In genomic region chr2:45458909-45459563, GRCh38 we compare ENCODE assay signal across 9 cellular contexts.
DNase-seq lines count a peak whose midpoint lies in the region; ATAC-seq, FAIRE-seq and TF ChIP-seq lines count a peak whose summit lies in the region.
"Had no signal": no experiment of that assay in that cellular context is flagged by ENCODE, and none has a peak within 500 bp of the region (broad histone marks: within the 10 kb centered on the region; RNA-seq: fewer than 3 reads in every experiment).

No MANE protein-coding gene starts in this region.

- DNase-seq in ELR (ENCODE audit: low read depth) (peak; percentile 68), OCI-LY7 (ENCODE audit: low spot score) (peak; percentile 36), endothelial cell of umbilical vein (ENCODE audit: low read depth, low spot score) (peak; percentile 68), non-pigmented ciliary epithelial cell (ENCODE audit: low read depth) (peak; percentile 19), T-helper 1 cell (no peak), globus pallidus (ENCODE audit: low spot score) (no peak)
- DNase-seq in activated naive CD8-positive, alpha-beta T cell treated with anti-CD3 and anti-CD28 coated beads, Interleukin-2, amount 50 U/mL, for 24 hours: no peak
- DNase-seq in activated naive CD4-positive, alpha-beta T cell treated with Interleukin-2 at 50 U/mL for 16 hours: no peak

- no peak for ATAC-seq in activated naive CD8-positive, alpha-beta T cell treated with anti-CD3 and anti-CD28 coated beads, Interleukin-2, amount 50 U/mL, for 24 hours

- H3K27me3 Mint-ChIP-seq in activated naive CD8-positive, alpha-beta T cell treated with anti-CD3 and anti-CD28 coated beads, Interleukin-2, amount 50 U/mL, for 24 hours: no peaks in the 10 kb centered on the region

- H3K9me3 Mint-ChIP-seq in activated naive CD8-positive, alpha-beta T cell treated with anti-CD3 and anti-CD28 coated beads, Interleukin-2, amount 50 U/mL, for 24 hours: no peaks in the 10 kb centered on the region

- H4K20me1 ChIP-seq in OCI-LY7 (ENCODE audit: insufficient read depth, low read length) (no peaks in the 10 kb centered on the region), endothelial cell of umbilical vein (replicated peaks; ENCODE audit: control insufficient read depth, extremely low read depth, insufficient read depth, low read length) (no peaks in the 10 kb centered on the region)

- H2AFZ ChIP-seq in OCI-LY7 (ENCODE audit: low read length) (peak overlapping the region; percentile 1; the same call in 1 of the 2 replicates), endothelial cell of umbilical vein (ENCODE audit: low read depth, low read length) (peak overlapping the region; percentile 57)

- H3K4me3 ChIP-seq in OCI-LY7 (ENCODE audit: low read depth, low read length, poor library complexity, severe bottlenecking): peak overlapping the region; percentile 44
- H3K4me3 ChIP-seq in endothelial cell of umbilical vein (replicated peaks in 1 of 3; ENCODE audit: insufficient read depth in 1 of 3, low read depth in 1 of 3, low read length in 3 of 3): no peak overlapping the region
- H3K4me3 ChIP-seq: SK-N-MC had no signal

- dilution Hi-C loops in endothelial cell of umbilical vein (cut with MboI; ENCODE audit: extremely low pct_ligation_motif_present, low sequenced_read_pairs): no loop called here

- no peak overlapping the region for H3K4me3 Mint-ChIP-seq in activated naive CD8-positive, alpha-beta T cell treated with anti-CD3 and anti-CD28 coated beads, Interleukin-2, amount 50 U/mL, for 24 hours

- POLR2A ChIA-PET in OCI-LY7 (lab: Charles Lee): interaction anchor here (0.5 to 5.9 kb wide), 8 partner anchors 17 to 1144 kb away, joined by 3 to 114 read pairs (median 4); no protein-coding TSS in a partner anchor
- POLR2A ChIA-PET in endothelial cell of umbilical vein (lab: Charles Lee): no interaction called here

- peaks cover 85% of the 10 kb centered on the region for H3K4me1 ChIP-seq in OCI-LY7 (ENCODE audit: insufficient read depth, low read length, poor library complexity, severe bottlenecking)
- peaks cover 6% of the 10 kb centered on the region for H3K4me1 ChIP-seq in endothelial cell of umbilical vein (ENCODE audit: control insufficient read depth, extremely low read depth, insufficient read depth, low read length)

- CTCF ChIA-PET in OCI-LY7 (lab: Charles Lee; ENCODE audit: unreplicated experiment) (interaction anchor here (2.0 kb wide), 1 partner anchor 17 kb away, joined by 4 read pairs; no protein-coding TSS in a partner anchor), endothelial cell of umbilical vein (lab: Charles Lee) (interaction anchor here (1.2 to 2.3 kb wide), 2 partner anchors 9 to 24 kb away, joined by 3 to 5 read pairs; no protein-coding TSS in a partner anchor)

- no peak for TF ChIP-seq CTCF in OCI-LY7 (conservative IDR thresholded peaks at IDR 0.05; ENCODE audit: low read length)
- TF ChIP-seq CTCF in endothelial cell of umbilical vein (IDR thresholded peaks at IDR 0.05; ENCODE audit: extremely low read depth in 1 of 2, insufficient read depth in 1 of 2, low read depth in 1 of 2, low read length in 2 of 2): no peak

- H3K79me2 ChIP-seq in OCI-LY7 (ENCODE audit: insufficient read depth, low read depth, low read length) (no peaks in the 10 kb centered on the region; the same call in 1 of the 2 replicates), endothelial cell of umbilical vein (ENCODE audit: control insufficient read depth, insufficient read depth, low read length) (no peaks in the 10 kb centered on the region)

- H3K36me3 Mint-ChIP-seq in activated naive CD8-positive, alpha-beta T cell treated with anti-CD3 and anti-CD28 coated beads, Interleukin-2, amount 50 U/mL, for 24 hours (ENCODE audit: low read depth): peaks cover 18% of the 10 kb centered on the region

- H3K27me3 ChIP-seq in endothelial cell of umbilical vein (ENCODE audit: control insufficient read depth in 2 of 2, insufficient read depth in 2 of 2, low read length in 2 of 2): no peaks in the 10 kb centered on the region

- H3K36me3 ChIP-seq in OCI-LY7 (ENCODE audit: insufficient read depth, low read length) (peaks cover 36% of the 10 kb centered on the region), endothelial cell of umbilical vein (ENCODE audit: control insufficient read depth in 2 of 2, extremely low read depth in 1 of 2, insufficient read depth in 2 of 2, low read length in 2 of 2) (no peaks in the 10 kb centered on the region)

- H3K9me2 ChIP-seq in OCI-LY7 (ENCODE audit: insufficient read depth, low read length): no peaks in the 10 kb centered on the region

- peak overlapping the region; percentile 99 for H3K27ac ChIP-seq in OCI-LY7 (ENCODE audit: low read depth, low read length, poor library complexity, severe bottlenecking)
- H3K27ac ChIP-seq in endothelial cell of umbilical vein (ENCODE audit: insufficient read depth, low read depth, low read length): peak overlapping the region; percentile 16
- H3K27ac ChIP-seq: SK-N-MC had no signal

- peak; percentile 68 for FAIRE-seq in endothelial cell of umbilical vein (lab: Jason Lieb, UNC)

- H3K9me3 ChIP-seq in OCI-LY7 (ENCODE audit: low read length) (peaks cover 6% of the 10 kb centered on the region; the same call in 1 of the 2 replicates), endothelial cell of umbilical vein (replicated peaks; ENCODE audit: control insufficient read depth, insufficient read depth, low read length) (no peaks in the 10 kb centered on the region)

- H3K9me1 ChIP-seq in endothelial cell of umbilical vein (replicated peaks; ENCODE audit: control insufficient read depth, extremely low read depth, insufficient read depth, low read length): no peaks in the 10 kb centered on the region

- no peak overlapping the region for H3K9ac ChIP-seq in endothelial cell of umbilical vein (replicated peaks; ENCODE audit: extremely low read depth, insufficient read depth, low read length)

- TF ChIP-seq POLR2A in endothelial cell of umbilical vein (IDR thresholded peaks at IDR 0.05; ENCODE audit: low read depth, low read length): no peak

- H3K4me2 ChIP-seq in OCI-LY7 (ENCODE audit: low read length): peak overlapping the region; percentile 73
- peak overlapping the region; percentile 37 for H3K4me2 ChIP-seq in endothelial cell of umbilical vein (ENCODE audit: insufficient read depth, low read length)

- H3K4me1 Mint-ChIP-seq in activated naive CD8-positive, alpha-beta T cell treated with anti-CD3 and anti-CD28 coated beads, Interleukin-2, amount 50 U/mL, for 24 hours: no peaks in the 10 kb centered on the region

- intact Hi-C loops in OCI-LY7 (cut with micrococcal nuclease; ENCODE audit: unreplicated experiment) (loop anchor here (5.0 to 10.0 kb wide), 3 partner anchors 266 to 1116 kb away; no protein-coding TSS in a partner anchor), endothelial cell of umbilical vein (cut with micrococcal nuclease) (no loop called here)

- H3K27ac Mint-ChIP-seq in activated naive CD8-positive, alpha-beta T cell treated with anti-CD3 and anti-CD28 coated beads, Interleukin-2, amount 50 U/mL, for 24 hours: no peak overlapping the region

- BruUV-seq in OCI-LY7 (replicated peaks; lab: Mats Ljungman, UMichigan) (no TSS peak), endothelial cell of umbilical vein (replicated peaks; lab: Mats Ljungman, UMichigan) (no TSS peak)

TF ChIP-seq in endothelial cell of umbilical vein, 7 proteins besides CTCF, POLR2A, EP300 and RAD21:
- peak; percentile 36 for TF ChIP-seq JUN (IDR thresholded peaks at IDR 0.05; ENCODE audit: borderline replicate concordance, insufficient read depth, insufficient read length, low read depth)
- TF ChIP-seq MYC (IDR thresholded peaks at IDR 0.05; ENCODE audit: low read depth, low read length): no peak
- TF ChIP-seq FOS (IDR thresholded peaks at IDR 0.05; ENCODE audit: borderline replicate concordance, insufficient read depth, low read length): peak; percentile 27
- TF ChIP-seq, protein P1, sequence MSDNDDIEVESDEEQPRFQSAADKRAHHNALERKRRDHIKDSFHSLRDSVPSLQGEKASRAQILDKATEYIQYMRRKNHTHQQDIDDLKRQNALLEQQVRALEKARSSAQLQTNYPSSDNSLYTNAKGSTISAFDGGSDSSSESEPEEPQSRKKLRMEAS (IDR thresholded peaks at IDR 0.05; ENCODE audit: insufficient read depth, insufficient read length): no peak
TF ChIP-seq in endothelial cell of umbilical vein: peak in this region for 2.

Comparison
In these comparisons a context has a peak if more than half of its experiments do, and no peak if none do; other contexts are left out.
1. DNase-seq: peak in ELR (single experiment), OCI-LY7 (single experiment), endothelial cell of umbilical vein (single experiment) and non-pigmented ciliary epithelial cell (single experiment); none in activated naive CD8-positive, alpha-beta T cell treated with anti-CD3 and anti-CD28 coated beads, Interleukin-2, amount 50 U/mL, for 24 hours (single experiment), activated naive CD4-positive, alpha-beta T cell treated with Interleukin-2 at 50 U/mL for 16 hours (single experiment), T-helper 1 cell (0 of 5) and globus pallidus (single experiment).